17 cellular contexts compared by ENCODE assay signal in genomic region chr7:157007470-157008066, GRCh38. TPM values are rescaled to one million over a fixed set of nuclear protein-coding genes. Genes with fewer than 3 reads are reported as not detected.
DNase-seq lines count a peak whose midpoint lies in the region; ATAC-seq, FAIRE-seq and TF ChIP-seq lines count a peak whose summit lies in the region.
"Had no signal": no experiment of that assay in that cellular context is flagged by ENCODE, and none has a peak within 500 bp of the region (broad histone marks: within the 10 kb centered on the region; RNA-seq: fewer than 3 reads in every experiment).

No MANE protein-coding gene starts in this region.

- no peak overlapping the region for H3K27ac ChIP-seq in K562 (ENCODE audit: extremely low read depth, low read depth, low read length)
- H3K27ac ChIP-seq in osteoblast (ENCODE audit: low read depth, low read length): no peak overlapping the region
- H3K27ac ChIP-seq: epithelial cell of prostate had no signal

- no TSS peak for BruUV-seq in K562 (replicated peaks; lab: Mats Ljungman, UMichigan)

- in situ Hi-C loops in HAP-1 (cut with MboI; ENCODE audit: low sequenced_read_pairs) (no loop called here), K562 (cut with MboI) (no loop called here)

- no peaks in the 10 kb centered on the region for H3K9me3 ChIP-seq in HAP-1
- no peaks in the 10 kb centered on the region for H3K9me3 ChIP-seq in K562 (replicated peaks; ENCODE audit: control insufficient read depth, insufficient read depth, low read depth, low read length)
- no peaks in the 10 kb centered on the region for H3K9me3 ChIP-seq in osteoblast (ENCODE audit: low read depth, low read length)

- POLR2A ChIA-PET in K562 (lab: Yijun Ruan, JAX): interaction anchor here (1.2 kb wide), 1 partner anchor 9 kb away, joined by 3 read pairs; no protein-coding TSS in a partner anchor

- no peak overlapping the region for H2AFZ ChIP-seq in K562 (ENCODE audit: low read depth, low read length)
- no peak overlapping the region for H2AFZ ChIP-seq in osteoblast (ENCODE audit: low read length)

- H3K36me3 ChIP-seq in HAP-1 (replicated peaks): 0 out of 2 replicates have a peak, but pooled peaks cover 3% of the 10 kb centered on the region
- H3K36me3 ChIP-seq in K562 (ENCODE audit: control insufficient read depth, insufficient read depth, low read length): no peaks in the 10 kb centered on the region
- H3K36me3 ChIP-seq in osteoblast (ENCODE audit: insufficient read depth, low read length): no peaks in the 10 kb centered on the region

- H4K20me1 ChIP-seq in K562 (replicated peaks; ENCODE audit: control insufficient read depth, insufficient read depth, low read length) (no peaks in the 10 kb centered on the region), osteoblast (ENCODE audit: insufficient read depth, low read length) (no peaks in the 10 kb centered on the region)

- H3K27me3 ChIP-seq in HAP-1 (ENCODE audit: low read depth) (no peaks in the 10 kb centered on the region), K562 (ENCODE audit: control insufficient read depth in 2 of 2, insufficient read depth in 2 of 2, low read length in 2 of 2) (peaks cover 8 to 23% of the 10 kb centered on the region in 2 experiments; a peak in 4 of 5 replicates), osteoblast (ENCODE audit: insufficient read depth, low read length) (peaks cover 94% of the 10 kb centered on the region)

- H3K79me2 ChIP-seq in K562 (ENCODE audit: control insufficient read depth, insufficient read depth, low read length) (no peaks in the 10 kb centered on the region), osteoblast (ENCODE audit: insufficient read depth, low read length) (no peaks in the 10 kb centered on the region)

- TF ChIP-seq POLR2A in K562 (conservative IDR thresholded peaks at IDR 0.05): no peak

- ATAC-seq in K562 (no peak), HG02840 (IDR thresholded peaks at IDR 0.05; ENCODE audit: low FRiP score, unreplicated experiment) (no peak)
- ATAC-seq: CD8-positive, alpha-beta T cell had no signal

- intact Hi-C loops in K562 (cut with micrococcal nuclease): no loop called here

- H3K4me1 ChIP-seq in HAP-1 (peaks cover 18% of the 10 kb centered on the region), K562 (replicated peaks in 1 of 2; ENCODE audit: control insufficient read depth in 2 of 2, insufficient read depth in 2 of 2, low read length in 2 of 2) (peaks cover 4 to 50% of the 10 kb centered on the region in 2 experiments), osteoblast (ENCODE audit: insufficient read depth, low read length) (no peaks in the 10 kb centered on the region)

- peak; percentile 31; the same call in 1 of the 2 replicates for TF ChIP-seq EP300 in K562 (IDR thresholded peaks at IDR 0.05; ENCODE audit: low read length)

- peak; percentile 55 for FAIRE-seq in K562 (lab: Jason Lieb, UNC)
- FAIRE-seq: urothelium cell line had no signal

- H3K4me2 ChIP-seq in K562 (ENCODE audit: insufficient read depth, low read length) (no peak overlapping the region), osteoblast (ENCODE audit: insufficient read depth, low read length) (no peak overlapping the region)

- no peak overlapping the region for H3K9ac ChIP-seq in K562 (ENCODE audit: insufficient read depth in 1 of 2, low read depth in 2 of 2, low read length in 2 of 2)

- 38% methylated on average over 18 of the region's 18 CpGs for WGBS in K562 (ENCODE audit: insufficient coverage, low coverage, missing lambda C conversion rate)

- H3K4me3 ChIP-seq in HAP-1: peak overlapping the region; percentile 57
- H3K4me3 ChIP-seq in K562: no peak overlapping the region
- H3K4me3 ChIP-seq in osteoblast (ENCODE audit: insufficient read depth, low read length): no peak overlapping the region

- CTCF ChIA-PET in K562 (lab: Yijun Ruan, JAX; ENCODE audit: low intra/inter-chr PET ratio): no interaction called here

- H3K9me1 ChIP-seq in K562 (ENCODE audit: control insufficient read depth, insufficient read depth, low read length): no peaks in the 10 kb centered on the region

- TF ChIP-seq RAD21 in K562 (CRISPR knock-in tag; conservative IDR thresholded peaks at IDR 0.05 in 1 of 2, IDR thresholded peaks at IDR 0.05 in 1 of 2): no peak

- DNase-seq in NCI-H2081 (lab: John Stamatoyannopoulos, UW) (peak; percentile 22 to 45), NCI-H2081 treated with DMSO at 0.1 percent for 48 hours (lab: John Stamatoyannopoulos, UW) (no peak), HAP-1 (ENCODE audit: low spot score in 2 of 2) (peak; percentile 24 to 70), K562 (ENCODE audit: extremely low read depth in 1 of 4, low spot score in 3 of 4) (no peak), osteoblast (ENCODE audit: insufficient read length, low spot score, missing footprints) (peak; percentile 91), HCEC 1CT (no peak), NCI-H82 treated with DMSO at 0.1 percent for 48 hours (lab: John Stamatoyannopoulos, UW; ENCODE audit: unreplicated experiment) (no peak)
- DNase-seq: activated gamma-delta T cell treated with Interleukin-2 at 50 U/mL for 16 hours; anterior cingulate cortex; CD8-positive, alpha-beta T cell; HFFc6; mammary epithelial cell had no signal

- TF ChIP-seq CTCF in K562 (IDR thresholded peaks at IDR 0.05 in 2 of 3, conservative IDR thresholded peaks at IDR 0.05 in 1 of 3; ENCODE audit: insufficient read depth in 2 of 3, low read depth in 1 of 3, low read length in 3 of 3) (no peak), osteoblast (IDR thresholded peaks at IDR 0.05; ENCODE audit: extremely low read depth, low read depth, low read length) (no peak)

TF ChIP-seq in K562, 482 proteins besides CTCF, POLR2A, EP300 and RAD21 (continues in another document):
- TF ChIP-seq CEBPG (CRISPR knock-in tag; IDR thresholded peaks at IDR 0.05) (peak; percentile 38; the same call in 1 of the 2 replicates), CEBPG (tag; conservative IDR thresholded peaks at IDR 0.05 in 1 of 2, IDR thresholded peaks at IDR 0.05 in 1 of 2) (peak in 1 of 2 experiments; percentile 89; a peak in 2 of 4 replicates), ZNF584 (CRISPR knock-in tag; IDR thresholded peaks at IDR 0.05; ENCODE audit: low read depth) (0 out of 2 replicates have a peak, but pooled peaks have one; percentile 71), ATF3 (IDR thresholded peaks at IDR 0.05) (peak; percentile 32; the same call in 1 of the 2 replicates), ATF3 (CRISPR knock-in tag; conservative IDR thresholded peaks at IDR 0.05) (no peak), TRIM24 (IDR thresholded peaks at IDR 0.05) (peak in 1 of 2 experiments; percentile 52; a peak in 1 of 4 replicates), TARDBP (IDR thresholded peaks at IDR 0.05) (0 out of 2 replicates have a peak, but pooled peaks have one; percentile 13), ATF1 (CRISPR knock-in tag; IDR thresholded peaks at IDR 0.05) (no peak), ATF1 (tag; IDR thresholded peaks at IDR 0.05) (peak; percentile 44; the same call in 1 of the 2 replicates), ZNF175 (CRISPR knock-in tag; IDR thresholded peaks at IDR 0.05; ENCODE audit: low read depth) (peak; percentile 87)

RNA-seq across cellular contexts. Expression of gene MNX1, which starts 2.9 kb away (rescaled TPM):
- total RNA-seq in K562 (2011; cell fraction: chromatin; rRNA removed; ENCODE audit: low replicate concordance): 6.6 and 8.7 TPM in 2 replicates
- 4.3 and 5.3 TPM in 2 replicates for total RNA-seq in K562 (2011; cell fraction: nucleolus; rRNA removed)
- total RNA-seq in K562 (2011; cell fraction: nucleoplasm; rRNA removed): 5.3 and 5.4 TPM in 2 replicates
- 5.3 TPM in 2 replicates for total RNA-seq in K562 (2014; rRNA removed)
- 1.4 and 1.8 TPM in 2 replicates for total RNA-seq in K562 (2014; rRNA removed; fragmentation: Illumina TruSeq; extraction: Trizol)
- total RNA-seq in K562 (2015; rRNA removed; fragmentation: Illumina TruSeq; extraction: Trizol): 2.1 and 2.2 TPM in 2 replicates
- 8.0 and 9.5 TPM in 2 replicates for total RNA-seq in K562 (2021)
- polyA plus RNA-seq in K562 (2011; rRNA removed): 0.98 and 1.2 TPM in 2 replicates
- polyA plus RNA-seq in K562 (2011; cell fraction: cytosol; rRNA removed): 0.62 and 1.2 TPM in 2 replicates
- 6.0 and 6.7 TPM in 2 replicates for polyA plus RNA-seq in K562 (2011; cell fraction: nucleus; rRNA removed)
- polyA plus RNA-seq in K562 (2012): 2.7 and 7.8 TPM in 2 replicates
- polyA plus RNA-seq in K562 (2014; fragmentation: Illumina TruSeq; extraction: Trizol): 1.1 and 1.7 TPM in 2 replicates
- under 1 TPM; 0.15 to 0.25 TPM for polyA plus RNA-seq in K562 (2014; fragmentation: Nextera tagmentation; extraction: Ambion mirVana)
- 4.0 and 5.9 TPM in 2 replicates for polyA plus RNA-seq in K562 (2014; rRNA removed)
- 0.66 and 0.84 TPM in 2 replicates for polyA minus RNA-seq in K562 (2011; rRNA and poly(A)+ RNA removed)
- polyA minus RNA-seq in K562 (2011; cell fraction: cytosol; rRNA and poly(A)+ RNA removed): 2.5 TPM in 1 of 2 replicates, not detected in the other
- polyA minus RNA-seq in K562 (2011; cell fraction: nucleus; rRNA and poly(A)+ RNA removed): 3.2 and 4.3 TPM in 2 replicates
- not detected in 2 replicates for total RNA-seq in osteoblast
- total RNA-seq: A673; activated CD8-positive, alpha-beta memory T cell treated with anti-CD3 and anti-CD28 coated beads for 36 hours; CD8-positive, alpha-beta T cell; HFFc6 had no signal

RNA-seq across cellular contexts. Expression of gene NOM1, which starts 58.1 kb away (rescaled TPM):
- total RNA-seq in K562 (2011; cell fraction: chromatin; rRNA removed; ENCODE audit: low replicate concordance): 205 and 222 TPM in 2 replicates
- total RNA-seq in K562 (2011; cell fraction: nucleolus; rRNA removed): 88.2 and 99.2 TPM in 2 replicates
- 125 and 156 TPM in 2 replicates for total RNA-seq in K562 (2011; cell fraction: nucleoplasm; rRNA removed)
- total RNA-seq in K562 (2014; rRNA removed): 35.7 and 35.8 TPM in 2 replicates
- 38.8 and 40.1 TPM in 2 replicates for total RNA-seq in K562 (2014; rRNA removed; fragmentation: Illumina TruSeq; extraction: Trizol)
- total RNA-seq in K562 (2015; rRNA removed; fragmentation: Illumina TruSeq; extraction: Trizol): 41.2 and 42.9 TPM in 2 replicates
- total RNA-seq in K562 (2021): 37.3 and 47.3 TPM in 2 replicates
- 30.5 and 30.9 TPM in 2 replicates for polyA plus RNA-seq in K562 (2011; rRNA removed)
- polyA plus RNA-seq in K562 (2011; cell fraction: cytosol; rRNA removed): 15.3 and 15.4 TPM in 2 replicates
- 64.1 and 106 TPM in 2 replicates for polyA plus RNA-seq in K562 (2011; cell fraction: nucleus; rRNA removed)
- 20.2 and 27.0 TPM in 2 replicates for polyA plus RNA-seq in K562 (2012)
- polyA plus RNA-seq in K562 (2014; fragmentation: Illumina TruSeq; extraction: Trizol): 38.2 and 39.7 TPM in 2 replicates
- polyA plus RNA-seq in K562 (2014; fragmentation: Nextera tagmentation; extraction: Ambion mirVana): 1 to 10 TPM; 6.8 to 9.6 TPM
- polyA plus RNA-seq in K562 (2014; rRNA removed): 37.4 and 39.6 TPM in 2 replicates
- polyA minus RNA-seq in K562 (2011; rRNA and poly(A)+ RNA removed): 34.0 and 39.0 TPM in 2 replicates
- polyA minus RNA-seq in K562 (2011; cell fraction: cytosol; rRNA and poly(A)+ RNA removed): 21.2 and 26.1 TPM in 2 replicates
- 50.6 and 53.0 TPM in 2 replicates for polyA minus RNA-seq in K562 (2011; cell fraction: nucleus; rRNA and poly(A)+ RNA removed)
- total RNA-seq in osteoblast: 11.6 and 17.1 TPM in 2 replicates

Comparison
In these comparisons a context has a peak if more than half of its experiments do, and no peak if none do; other contexts are left out.
1. DNase-seq: peak in NCI-H2081 (2 of 2), HAP-1 (2 of 2) and osteoblast (single experiment); none in NCI-H2081 treated with DMSO at 0.1 percent for 48 hours (single experiment), K562 (0 of 4), HCEC 1CT (single experiment) and NCI-H82 treated with DMSO at 0.1 percent for 48 hours (single experiment).